ENCODE assay signal across 12 cellular contexts in genomic region chr16:27195941-27196595, GRCh38. TPM values are rescaled to one million over a fixed set of nuclear protein-coding genes. Genes with fewer than 3 reads are reported as not detected.
DNase-seq lines count a peak whose midpoint lies in the region; ATAC-seq lines count a peak whose summit lies in the region.
"Had no signal": no experiment of that assay in that cellular context is flagged by ENCODE, and none has a peak within 500 bp of the region (broad histone marks: within the 10 kb centered on the region; RNA-seq: fewer than 3 reads in every experiment).

No MANE protein-coding gene starts in this region.

- intact Hi-C loops in left colon (cut with DNase I, micrococcal nuclease): no loop called here

- peak; percentile 93 for ATAC-seq in left colon
- no peak for ATAC-seq in GM21528 (IDR thresholded peaks at IDR 0.05; ENCODE audit: low FRiP score, unreplicated experiment)
- ATAC-seq in GM21717 (IDR thresholded peaks at IDR 0.05; ENCODE audit: unreplicated experiment): no peak
- no peak for ATAC-seq in HG02623 (IDR thresholded peaks at IDR 0.05; ENCODE audit: unreplicated experiment)

- peak; percentile 25 for DNase-seq in activated CD4-positive, CD25-positive, alpha-beta regulatory T cell treated with anti-CD3 and anti-CD28 coated beads, Interleukin-2, amount 50 U/mL, for 16 hours (ENCODE audit: low read depth, low spot score)
- no peak for DNase-seq in activated CD4-positive, CD25-positive, alpha-beta regulatory T cell treated with anti-CD3 and anti-CD28 coated beads, Interleukin-2, amount 50 U/mL, for 72 hours
- DNase-seq in T follicular helper cell (ENCODE audit: low read depth): peak; percentile 51
- peak; percentile 26 for DNase-seq in activated T-helper 1 cell treated with Interleukin-2 at 50 U/mL for 16 hours (ENCODE audit: low read depth)
- no peak for DNase-seq in left colon
- DNase-seq: left ventricle myocardium inferior, NCI-H2029, NCI-H69, SW 1271 had no signal

RNA-seq across cellular contexts. Expression of gene KDM8, which starts 7.3 kb away (rescaled TPM):
- 1 to 10 TPM; 8.8 to 9.6 TPM for total RNA-seq in left colon

Comparison
In these comparisons a context has a peak if more than half of its experiments do, and no peak if none do; other contexts are left out.
1. DNase-seq: peak in activated CD4-positive, CD25-positive, alpha-beta regulatory T cell treated with anti-CD3 and anti-CD28 coated beads, Interleukin-2, amount 50 U/mL, for 16 hours (single experiment), T follicular helper cell (single experiment) and activated T-helper 1 cell treated with Interleukin-2 at 50 U/mL for 16 hours (single experiment); none in activated CD4-positive, CD25-positive, alpha-beta regulatory T cell treated with anti-CD3 and anti-CD28 coated beads, Interleukin-2, amount 50 U/mL, for 72 hours (single experiment) and left colon (0 of 2).